Comparison of ENCODE assay signal across 22 cellular contexts in genomic region chr5:67636850-67637524, GRCh38.
DNase-seq lines count a peak whose midpoint lies in the region; ATAC-seq and TF ChIP-seq lines count a peak whose summit lies in the region.
"Had no signal": no experiment of that assay in that cellular context is flagged by ENCODE, and none has a peak within 500 bp of the region (broad histone marks: within the 10 kb centered on the region; RNA-seq: fewer than 3 reads in every experiment).

No MANE protein-coding gene starts in this region.

- H3K27ac ChIP-seq in heart left ventricle, result peak overlapping the region in 2 of 12 donors; percentile 19 to 28
- peak overlapping the region; percentile 51; the same call in 1 of the 2 replicates for H3K27ac ChIP-seq in VCaP
- peak overlapping the region; percentile 36 to 43 for H3K27ac ChIP-seq in right atrium auricular region
- peak overlapping the region in 3 of 4 donors; percentile 23 to 36 (median 27) for H3K27ac ChIP-seq in sigmoid colon
- H3K27ac ChIP-seq: A549; BLaER1 treated with 17β-estradiol and CSF1 and Interleukin-3, amounts not matched to agents 10 nM and 100 nM had no signal

- no peaks in the 10 kb centered on the region for H3K36me3 ChIP-seq in heart left ventricle
- no peaks in the 10 kb centered on the region for H3K36me3 ChIP-seq in right atrium auricular region
- H3K36me3 ChIP-seq in sigmoid colon, result no peaks in the 10 kb centered on the region
- H3K36me3 ChIP-seq: BE2C; BLaER1 treated with 17β-estradiol and CSF1 and Interleukin-3, amounts not matched to agents 10 nM and 100 nM had no signal

- H3K9me3 Mint-ChIP-seq in activated T-helper 2 cell treated with anti-CD3 and anti-CD28 coated beads, Interferon-gamma antibody, Interleukin-2, Interleukin-4, amounts not matched to agents 10 μg/mL and 5 μg/mL and 100 μg/mL, durations not matched to agents 14 hours and 24 hours and 36 hours, result no peaks in the 10 kb centered on the region

- DNase-seq in Right ventricle myocardium inferior (ENCODE audit: missing footprints) (no peak), heart left ventricle (no peak), right atrium auricular region (ENCODE audit: low spot score) (no peak), sigmoid colon (no peak), DMS79 (lab: John Stamatoyannopoulos, UW) (no peak)
- DNase-seq in activated T-helper 2 cell treated with anti-CD3 and anti-CD28 coated beads, Interferon-gamma antibody, Interleukin-2, Interleukin-4, amounts not matched to agents 10 μg/mL and 5 μg/mL and 100 μg/mL, durations not matched to agents 14 hours and 24 hours and 36 hours (ENCODE audit: low spot score), result no peak
- DNase-seq: 8988T; ACHN; AML-193; BE2C; Calu3; CD4-positive, alpha-beta memory T cell; COR-L47; DMS53; DND-41; H9 had no signal

- no peak for TF ChIP-seq EP300 in sigmoid colon (IDR thresholded peaks at IDR 0.05)

- no peaks in the 10 kb centered on the region for H3K27me3 Mint-ChIP-seq in activated T-helper 2 cell treated with anti-CD3 and anti-CD28 coated beads, Interferon-gamma antibody, Interleukin-2, Interleukin-4, amounts not matched to agents 10 μg/mL and 5 μg/mL and 100 μg/mL, durations not matched to agents 14 hours and 24 hours and 36 hours (ENCODE audit: low read depth)

- WGBS in heart left ventricle, 4 donors, result 76 to 88% (median 79%) methylated on average over 3 of the region's 3 CpGs
- WGBS in sigmoid colon, 2 donors, result 91 to 94% methylated on average over 3 of the region's 3 CpGs

- H3K4me1 ChIP-seq in heart left ventricle (peaks cover 0 to 33% (median 15%) of the 10 kb centered on the region in 12 donors), right atrium auricular region (peaks cover 0 to 17% of the 10 kb centered on the region in 2 donors), sigmoid colon (peaks cover 0 to 26% (median 22%) of the 10 kb centered on the region in 4 donors)
- H3K4me1 ChIP-seq: A549, BE2C had no signal

- intact Hi-C loops in Right ventricle myocardium inferior (cut with DNase I) (no loop called here), heart left ventricle (cut with DNase I) (no loop called here), sigmoid colon (cut with DNase I) (no loop called here)
- intact Hi-C loops in activated T-helper 2 cell treated with anti-CD3 and anti-CD28 coated beads, Interferon-gamma antibody, Interleukin-2, Interleukin-4, amounts not matched to agents 10 μg/mL and 5 μg/mL and 100 μg/mL, durations not matched to agents 14 hours and 24 hours and 36 hours (cut with micrococcal nuclease), result no loop called here

- no peaks in the 10 kb centered on the region for H3K4me1 Mint-ChIP-seq in activated T-helper 2 cell treated with anti-CD3 and anti-CD28 coated beads, Interferon-gamma antibody, Interleukin-2, Interleukin-4, amounts not matched to agents 10 μg/mL and 5 μg/mL and 100 μg/mL, durations not matched to agents 14 hours and 24 hours and 36 hours (ENCODE audit: low read depth)
- H3K4me1 Mint-ChIP-seq: CD4-positive, alpha-beta memory T cell had no signal

- TF ChIP-seq CTCF in heart left ventricle (IDR thresholded peaks at IDR 0.05) (no peak), VCaP (conservative IDR thresholded peaks at IDR 0.05) (no peak), right atrium auricular region (IDR thresholded peaks at IDR 0.05) (no peak), sigmoid colon (IDR thresholded peaks at IDR 0.05) (no peak)

- H3K4me3 ChIP-seq in heart left ventricle (no peak overlapping the region), right atrium auricular region (no peak overlapping the region), sigmoid colon (no peak overlapping the region)
- H3K4me3 ChIP-seq: A549; BLaER1 treated with 17β-estradiol and CSF1 and Interleukin-3, amounts not matched to agents 10 nM and 100 nM; GM23338 had no signal

- H3K9me3 ChIP-seq in heart left ventricle, result no peaks in the 10 kb centered on the region
- H3K9me3 ChIP-seq in right atrium auricular region, result no peaks in the 10 kb centered on the region
- H3K9me3 ChIP-seq in sigmoid colon, result no peaks in the 10 kb centered on the region
- H3K9me3 ChIP-seq: A549, BE2C had no signal

- peak; percentile 56 for ATAC-seq in Right ventricle myocardium inferior
- no peak for ATAC-seq in heart left ventricle
- ATAC-seq in GM19351 (IDR thresholded peaks at IDR 0.05; ENCODE audit: unreplicated experiment), result no peak
- ATAC-seq: A549, GM23338, HCT116 had no signal

- H3K4me3 Mint-ChIP-seq in activated T-helper 2 cell treated with anti-CD3 and anti-CD28 coated beads, Interferon-gamma antibody, Interleukin-2, Interleukin-4, amounts not matched to agents 10 μg/mL and 5 μg/mL and 100 μg/mL, durations not matched to agents 14 hours and 24 hours and 36 hours (ENCODE audit: low read depth), result no peak overlapping the region
- H3K4me3 Mint-ChIP-seq: CD4-positive, alpha-beta memory T cell; GM23338; H9 had no signal

- H3K36me3 Mint-ChIP-seq in activated T-helper 2 cell treated with anti-CD3 and anti-CD28 coated beads, Interferon-gamma antibody, Interleukin-2, Interleukin-4, amounts not matched to agents 10 μg/mL and 5 μg/mL and 100 μg/mL, durations not matched to agents 14 hours and 24 hours and 36 hours (ENCODE audit: low read depth), result no peaks in the 10 kb centered on the region

- no peak for TF ChIP-seq POLR2A in heart left ventricle (IDR thresholded peaks at IDR 0.05)
- TF ChIP-seq POLR2A in sigmoid colon (IDR thresholded peaks at IDR 0.05), result no peak

- no peak overlapping the region for H3K27ac Mint-ChIP-seq in activated T-helper 2 cell treated with anti-CD3 and anti-CD28 coated beads, Interferon-gamma antibody, Interleukin-2, Interleukin-4, amounts not matched to agents 10 μg/mL and 5 μg/mL and 100 μg/mL, durations not matched to agents 14 hours and 24 hours and 36 hours
- H3K27ac Mint-ChIP-seq: CD4-positive, alpha-beta memory T cell; GM23338; H9 had no signal

- H3K27me3 ChIP-seq in heart left ventricle (no peaks in the 10 kb centered on the region), right atrium auricular region (no peaks in the 10 kb centered on the region), sigmoid colon (no peaks in the 10 kb centered on the region)
- H3K27me3 ChIP-seq: BE2C; BLaER1 treated with 17β-estradiol and CSF1 and Interleukin-3, amounts not matched to agents 10 nM and 100 nM had no signal
